ENCODE assay signal across 11 cellular contexts in genomic region chr11:84261707-84262106, GRCh38.
A peak's percentile ranks its signal among the peaks of the same experiment; 100 is the strongest.
DNase-seq lines count a peak whose midpoint lies in the region; ATAC-seq, FAIRE-seq and TF ChIP-seq lines count a peak whose summit lies in the region.
"Had no signal": no experiment of that assay in that cellular context is flagged by ENCODE, and none has a peak within 500 bp of the region (broad histone marks: within the 10 kb centered on the region; RNA-seq: fewer than 3 reads in every experiment).

No MANE protein-coding gene starts in this region.

- H3K79me2 ChIP-seq in mesendoderm (ENCODE audit: control insufficient read depth, insufficient read depth, low read length): no peaks in the 10 kb centered on the region

- H2BK120ac ChIP-seq in mesendoderm (ENCODE audit: low read depth, low read length): no peak overlapping the region

- no peak for FAIRE-seq in HTR-8/SVneo (lab: Jason Lieb, UNC)

- no peaks in the 10 kb centered on the region for H3K4me1 ChIP-seq in adrenal gland (replicated peaks in 1 of 2)
- no peaks in the 10 kb centered on the region for H3K4me1 ChIP-seq in mesendoderm (ENCODE audit: control insufficient read depth, low read depth, low read length)
- H3K4me1 ChIP-seq: right atrium auricular region had no signal

- no peak overlapping the region for H2BK5ac ChIP-seq in mesendoderm (ENCODE audit: low read length)

- H3K9ac ChIP-seq in mesendoderm (ENCODE audit: low read length): no peak overlapping the region

- H3K27me3 ChIP-seq in adrenal gland (no peaks in the 10 kb centered on the region), mesendoderm (ENCODE audit: insufficient read depth, low read length, poor library complexity) (peaks cover 2% of the 10 kb centered on the region)
- H3K27me3 ChIP-seq: right atrium auricular region had no signal

- H3K27ac Mint-ChIP-seq in activated naive CD4-positive, alpha-beta T cell treated with anti-CD3 and anti-CD28 coated beads for 36 hours: no peak overlapping the region

- no peak overlapping the region for H3K4me3 Mint-ChIP-seq in activated naive CD4-positive, alpha-beta T cell treated with anti-CD3 and anti-CD28 coated beads for 36 hours

- no peaks in the 10 kb centered on the region for H3K9me3 ChIP-seq in adrenal gland (replicated peaks in 1 of 3)
- H3K9me3 ChIP-seq: right atrium auricular region had no signal

- CTCF ChIA-PET in activated naive CD4-positive, alpha-beta T cell treated with anti-CD3 and anti-CD28 coated beads for 36 hours (lab: Charles Lee): no interaction called here

- no peaks in the 10 kb centered on the region for H3K79me1 ChIP-seq in mesendoderm (ENCODE audit: low read length)

- TF ChIP-seq CTCF in GM12865 (IDR thresholded peaks at IDR 0.05; ENCODE audit: insufficient read depth, low read depth, low read length, missing control alignments): peak; percentile 26
- TF ChIP-seq CTCF in adrenal gland (IDR thresholded peaks at IDR 0.05): peak in 4 of 6 experiments; percentile 27 to 43 (median 32)

- H3K9me3 Mint-ChIP-seq in activated naive CD4-positive, alpha-beta T cell treated with anti-CD3 and anti-CD28 coated beads for 36 hours: peaks cover 9% of the 10 kb centered on the region

- intact Hi-C loops in adrenal gland (cut with DNase I): loop anchor here in 1 of 2 donors (5.0 kb wide), 1 partner anchor 424 kb away; no protein-coding TSS in a partner anchor
- intact Hi-C loops in activated naive CD4-positive, alpha-beta T cell treated with anti-CD3 and anti-CD28 coated beads for 36 hours (cut with micrococcal nuclease): no loop called here

- no peak overlapping the region for H3K23ac ChIP-seq in mesendoderm (ENCODE audit: low read length)

- H3K18ac ChIP-seq in mesendoderm (ENCODE audit: low read length): no peak overlapping the region

- no peak overlapping the region for H4K8ac ChIP-seq in mesendoderm (ENCODE audit: low read depth, low read length)

- DNase-seq in GM12865 (ENCODE audit: low read depth): peak; percentile 18
- DNase-seq in adrenal gland: peak in 5 of 7 donors; percentile 15 to 65 (median 39)
- peak; percentile 46 for DNase-seq in mesendoderm
- DNase-seq in inferior parietal cortex (ENCODE audit: extremely low spot score): no peak
- no peak for DNase-seq in activated naive CD4-positive, alpha-beta T cell treated with anti-CD3 and anti-CD28 coated beads for 36 hours
- DNase-seq in stimulated activated CD4-positive, alpha-beta T cell treated with anti-CD3 and anti-CD28 coated beads, Interleukin-15, amount 100 ng/mL, for 24 hours: no peak
- DNase-seq in HTR-8/SVneo (ENCODE audit: insufficient read length, low spot score): no peak
- DNase-seq: NCI-H1694 had no signal

- peak; percentile 61 for ATAC-seq in HG03280 (IDR thresholded peaks at IDR 0.05; ENCODE audit: unreplicated experiment)

- H3K27me3 Mint-ChIP-seq in activated naive CD4-positive, alpha-beta T cell treated with anti-CD3 and anti-CD28 coated beads for 36 hours (ENCODE audit: low read depth): no peaks in the 10 kb centered on the region

- no peak for TF ChIP-seq POLR2A in adrenal gland (IDR thresholded peaks at IDR 0.05)

- H2AK5ac ChIP-seq in mesendoderm (ENCODE audit: low read length): no peak overlapping the region

- H3K56ac ChIP-seq in mesendoderm (ENCODE audit: low read length): no peak overlapping the region

- H2BK15ac ChIP-seq in mesendoderm (replicated peaks; ENCODE audit: low read depth): no peak overlapping the region

- H3K4me2 ChIP-seq in mesendoderm (ENCODE audit: low read length): no peak overlapping the region

- H3K4me1 Mint-ChIP-seq in activated naive CD4-positive, alpha-beta T cell treated with anti-CD3 and anti-CD28 coated beads for 36 hours (ENCODE audit: low read depth): no peaks in the 10 kb centered on the region

- H3K36me3 ChIP-seq in adrenal gland (replicated peaks in 1 of 2) (no peaks in the 10 kb centered on the region), mesendoderm (ENCODE audit: control insufficient read depth, insufficient read depth, low read length) (no peaks in the 10 kb centered on the region)
- H3K36me3 ChIP-seq: right atrium auricular region had no signal

- H3K36me3 Mint-ChIP-seq in activated naive CD4-positive, alpha-beta T cell treated with anti-CD3 and anti-CD28 coated beads for 36 hours (ENCODE audit: low read depth): no peaks in the 10 kb centered on the region

- no peak overlapping the region for H3K4ac ChIP-seq in mesendoderm (ENCODE audit: low read depth, low read length)

- no peak overlapping the region for H4K5ac ChIP-seq in mesendoderm (ENCODE audit: low read length)

- H3K4me3 ChIP-seq in GM12865 (ENCODE audit: low read depth, low read length) (no peak overlapping the region), adrenal gland (no peak overlapping the region), mesendoderm (ENCODE audit: low read length) (no peak overlapping the region)
- H3K4me3 ChIP-seq: coronary artery, right atrium auricular region had no signal

- H3K27ac ChIP-seq in adrenal gland (no peak overlapping the region), mesendoderm (ENCODE audit: low read depth, low read length) (no peak overlapping the region)
- H3K27ac ChIP-seq: coronary artery, right atrium auricular region had no signal

Comparison
In these comparisons a context has a peak if more than half of its experiments do, and no peak if none do; other contexts are left out.
1. DNase-seq: peak in GM12865 (single experiment), adrenal gland (5 of 7) and mesendoderm (single experiment); none in inferior parietal cortex (single experiment), activated naive CD4-positive, alpha-beta T cell treated with anti-CD3 and anti-CD28 coated beads for 36 hours (single experiment), stimulated activated CD4-positive, alpha-beta T cell treated with anti-CD3 and anti-CD28 coated beads, Interleukin-15, amount 100 ng/mL, for 24 hours (single experiment) and HTR-8/SVneo (single experiment).